Comparison of ENCODE assay signal across 23 cellular contexts in the genomic region with DNA sequence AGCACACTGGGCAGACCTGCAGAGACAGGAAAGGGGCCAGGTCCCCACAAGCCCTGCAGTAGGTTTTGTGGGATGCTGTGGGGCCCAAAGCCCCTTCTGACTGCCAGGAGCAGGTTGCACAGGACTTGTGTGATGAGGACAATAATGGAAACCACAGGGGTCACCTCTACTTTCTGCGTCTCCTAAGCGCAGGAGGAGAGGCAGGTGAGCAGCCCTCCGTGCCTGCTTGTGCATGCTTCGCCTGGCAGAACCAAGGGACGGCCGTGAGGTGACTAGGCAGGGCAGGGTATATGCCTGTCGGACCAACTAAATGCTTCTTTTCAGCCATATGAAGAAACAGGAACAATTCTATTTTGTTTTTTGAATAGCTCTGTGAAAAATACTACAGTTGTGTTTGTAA.
"Had no signal": no experiment of that assay in that cellular context is flagged by ENCODE, and none has a peak within 500 bp of the region (broad histone marks: within the 10 kb centered on the region; RNA-seq: fewer than 3 reads in every experiment).

No MANE protein-coding gene starts in this region.

- H3K4me3 ChIP-seq: breast epithelium, ovary, thoracic aorta, upper lobe of left lung had no signal

- H3K4me1 Mint-ChIP-seq: activated CD4-positive, alpha-beta T cell treated with anti-CD3 and anti-CD28 coated beads, Interleukin-2, amount 10 ng/mL, durations not matched to agents 7 days and 5 days; activated naive CD4-positive, alpha-beta T cell treated with anti-CD3 and anti-CD28 coated beads, Interleukin-2, amount 10 ng/mL, durations not matched to agents 7 days and 5 days; activated naive CD8-positive, alpha-beta T cell treated with anti-CD3 and anti-CD28 coated beads, Interleukin-2, amount 50 U/mL, for 24 hours; immature natural killer cell; naive thymus-derived CD8-positive, alpha-beta T cell had no signal

- H3K27me3 Mint-ChIP-seq: activated CD4-positive, alpha-beta T cell treated with anti-CD3 and anti-CD28 coated beads, Interleukin-2, amount 10 ng/mL, durations not matched to agents 7 days and 5 days; activated naive CD4-positive, alpha-beta T cell treated with anti-CD3 and anti-CD28 coated beads, Interleukin-2, amount 10 ng/mL, durations not matched to agents 7 days and 5 days; activated naive CD8-positive, alpha-beta T cell treated with anti-CD3 and anti-CD28 coated beads, Interleukin-2, amount 50 U/mL, for 24 hours; activated T-cell treated with anti-CD3 and anti-CD28 coated beads, Interleukin-2, amount 50 U/mL, for 24 hours; naive thymus-derived CD8-positive, alpha-beta T cell had no signal

- ATAC-seq: activated CD4-positive, CD25-positive, alpha-beta regulatory T cell treated with anti-CD3 and anti-CD28 coated beads, Interleukin-2, amount 50 U/mL, for 24 hours; activated CD8-positive, alpha-beta T cell treated with anti-CD3 and anti-CD28 coated beads, Interleukin-2, amount 10 ng/mL, durations not matched to agents 7 days and 5 days; activated naive CD8-positive, alpha-beta T cell treated with anti-CD3 and anti-CD28 coated beads, Interleukin-2, amount 50 U/mL, for 24 hours; naive thymus-derived CD8-positive, alpha-beta T cell; sciatic nerve; stimulated activated memory B cell treated with anti-CD40 and anti-IgM and Interleukin-4, amounts not matched to agents 10 μg/mL and 1 μg/mL and 100 μg/mL, for 72 hours had no signal

- H3K9me3 Mint-ChIP-seq: activated CD4-positive, alpha-beta T cell treated with anti-CD3 and anti-CD28 coated beads, Interleukin-2, amount 10 ng/mL, durations not matched to agents 7 days and 5 days; activated naive CD4-positive, alpha-beta T cell treated with anti-CD3 and anti-CD28 coated beads, Interleukin-2, amount 10 ng/mL, durations not matched to agents 7 days and 5 days; activated naive CD8-positive, alpha-beta T cell treated with anti-CD3 and anti-CD28 coated beads, Interleukin-2, amount 50 U/mL, for 24 hours; activated T-cell treated with anti-CD3 and anti-CD28 coated beads, Interleukin-2, amount 50 U/mL, for 24 hours; activated T-helper 2 cell treated with anti-CD3 and anti-CD28 coated beads, Interferon-gamma antibody, Interleukin-2, Interleukin-4, amounts not matched to agents 10 μg/mL and 5 μg/mL and 100 μg/mL, durations not matched to agents 14 hours and 24 hours and 36 hours; immature natural killer cell; naive thymus-derived CD8-positive, alpha-beta T cell; stimulated activated memory B cell treated with anti-CD40 and anti-IgM and Interleukin-4, amounts not matched to agents 10 μg/mL and 1 μg/mL and 100 μg/mL, for 72 hours had no signal

- H3K36me3 ChIP-seq: ovary had no signal

- H3K4me1 ChIP-seq: breast epithelium, upper lobe of left lung had no signal

- H3K36me3 Mint-ChIP-seq: activated naive CD4-positive, alpha-beta T cell treated with anti-CD3 and anti-CD28 coated beads, Interleukin-2, amount 10 ng/mL, durations not matched to agents 7 days and 5 days; immature natural killer cell; stimulated activated memory B cell treated with anti-CD40 and anti-IgM and Interleukin-4, amounts not matched to agents 10 μg/mL and 1 μg/mL and 100 μg/mL, for 72 hours had no signal

- H3K4me3 Mint-ChIP-seq: activated CD4-positive, alpha-beta T cell treated with anti-CD3 and anti-CD28 coated beads, Interleukin-2, amount 10 ng/mL, durations not matched to agents 7 days and 5 days; activated CD8-positive, alpha-beta T cell treated with anti-CD3 and anti-CD28 coated beads, Interleukin-2, amount 10 ng/mL, durations not matched to agents 7 days and 5 days; activated naive CD4-positive, alpha-beta T cell treated with anti-CD3 and anti-CD28 coated beads, Interleukin-2, amount 10 ng/mL, durations not matched to agents 7 days and 5 days; activated naive CD8-positive, alpha-beta T cell treated with anti-CD3 and anti-CD28 coated beads, Interleukin-2, amount 50 U/mL, for 24 hours; activated T-cell treated with anti-CD3 and anti-CD28 coated beads, Interleukin-2, amount 50 U/mL, for 24 hours; immature natural killer cell; naive thymus-derived CD8-positive, alpha-beta T cell; stimulated activated memory B cell treated with anti-CD40 and anti-IgM and Interleukin-4, amounts not matched to agents 10 μg/mL and 1 μg/mL and 100 μg/mL, for 72 hours had no signal

- H3K9me3 ChIP-seq: breast epithelium, ovary, thoracic aorta, upper lobe of left lung had no signal

- DNase-seq: activated CD4-positive, alpha-beta T cell treated with anti-CD3 and anti-CD28 coated beads, Interleukin-2, amount 10 ng/mL, durations not matched to agents 7 days and 5 days; activated CD8-positive, alpha-beta T cell treated with anti-CD3 and anti-CD28 coated beads, Interleukin-2, amount 10 ng/mL, durations not matched to agents 7 days and 5 days; activated naive CD4-positive, alpha-beta T cell treated with anti-CD3 and anti-CD28 coated beads, Interleukin-2, amount 10 ng/mL, durations not matched to agents 7 days and 5 days; activated naive CD8-positive, alpha-beta T cell treated with anti-CD3 and anti-CD28 coated beads, Interleukin-2, amount 50 U/mL, for 24 hours; activated T-cell treated with anti-CD3 and anti-CD28 coated beads, Interleukin-2, amount 50 U/mL, for 24 hours; cerebellar nuclear complex; effector CD4-positive, alpha-beta T cell; head of caudate nucleus; immature natural killer cell; kidney glomerular epithelial cell; mesendoderm; naive thymus-derived CD8-positive, alpha-beta T cell; stimulated activated CD4-positive, alpha-beta T cell treated with anti-CD3 and anti-CD28 coated beads, Interleukin-4, amount 100 ng/mL, for 4 hours; T-helper 1 cell; T-helper 9 cell; upper lobe of left lung had no signal

- H3K27ac Mint-ChIP-seq: activated CD4-positive, alpha-beta T cell treated with anti-CD3 and anti-CD28 coated beads, Interleukin-2, amount 10 ng/mL, durations not matched to agents 7 days and 5 days; activated CD8-positive, alpha-beta T cell treated with anti-CD3 and anti-CD28 coated beads, Interleukin-2, amount 10 ng/mL, durations not matched to agents 7 days and 5 days; activated naive CD4-positive, alpha-beta T cell treated with anti-CD3 and anti-CD28 coated beads, Interleukin-2, amount 10 ng/mL, durations not matched to agents 7 days and 5 days; activated naive CD8-positive, alpha-beta T cell treated with anti-CD3 and anti-CD28 coated beads, Interleukin-2, amount 50 U/mL, for 24 hours; activated T-cell treated with anti-CD3 and anti-CD28 coated beads, Interleukin-2, amount 50 U/mL, for 24 hours; activated T-helper 2 cell treated with anti-CD3 and anti-CD28 coated beads, Interferon-gamma antibody, Interleukin-2, Interleukin-4, amounts not matched to agents 10 μg/mL and 5 μg/mL and 100 μg/mL, durations not matched to agents 14 hours and 24 hours and 36 hours; immature natural killer cell; stimulated activated memory B cell treated with anti-CD40 and anti-IgM and Interleukin-4, amounts not matched to agents 10 μg/mL and 1 μg/mL and 100 μg/mL, for 72 hours had no signal

- H3K27me3 ChIP-seq: breast epithelium, ovary, upper lobe of left lung had no signal

- H3K27ac ChIP-seq: breast epithelium, ovary, thoracic aorta, upper lobe of left lung had no signal
